In the genomic region with DNA sequence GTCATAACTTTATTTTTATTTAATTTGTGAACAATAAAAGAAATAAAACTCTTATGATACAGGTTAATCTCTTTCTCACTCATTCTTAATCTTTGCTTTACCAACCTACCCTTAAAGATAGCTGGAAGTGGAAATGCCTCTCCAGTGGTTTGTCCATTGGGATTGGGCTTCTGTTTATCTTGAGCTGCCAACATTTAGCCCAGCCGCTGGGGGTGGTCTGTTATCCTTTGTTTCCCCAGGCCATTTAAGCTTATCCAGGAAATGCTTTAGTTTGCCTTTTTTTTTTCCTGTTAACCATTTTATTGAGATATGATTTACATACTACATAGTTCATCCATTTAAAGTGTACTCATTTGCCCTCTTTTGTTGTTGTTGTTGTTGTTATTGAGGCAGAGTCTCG, we compare ENCODE assay signal across 23 cellular contexts. TPM values are rescaled to one million over a fixed set of nuclear protein-coding genes. Genes with fewer than 3 reads are reported as not detected.
DNase-seq lines count a peak whose midpoint lies in the region; ATAC-seq and TF ChIP-seq lines count a peak whose summit lies in the region.
"Had no signal": no experiment of that assay in that cellular context is flagged by ENCODE, and none has a peak within 500 bp of the region (broad histone marks: within the 10 kb centered on the region; RNA-seq: fewer than 3 reads in every experiment).

No MANE protein-coding gene starts in this region.

- peaks cover 68% of the 10 kb centered on the region for H3K36me3 Mint-ChIP-seq in dendritic cell treated with granulocyte-macrophage colony-stimulating factor and Interleukin-4, amounts not matched to agents 40 ng/mL and 50 ng/mL, for 4 days (ENCODE audit: low read depth)
- peaks cover 10% of the 10 kb centered on the region for H3K36me3 Mint-ChIP-seq in neural crest cell (ENCODE audit: low read depth)

- H3K4me3 ChIP-seq in HEK293 (ENCODE audit: low read depth, low read length) = no peak overlapping the region

- peaks cover 7 to 58% of the 10 kb centered on the region in 2 experiments; a peak in 2 of 3 replicates for H3K36me3 ChIP-seq in HEK293 (ENCODE audit: control insufficient read depth in 2 of 2, insufficient read depth in 1 of 2, low read length in 2 of 2)

- H3K4me1 ChIP-seq in HEK293 (ENCODE audit: control insufficient read depth, insufficient read depth, low read length) = no peaks in the 10 kb centered on the region

- TF ChIP-seq CTCF in HEK293 (tag by site-specific recombination; IDR thresholded peaks at IDR 0.05) (no peak), neural crest cell (conservative IDR thresholded peaks at IDR 0.05) (no peak)

- CTCF ChIA-PET in HEK293 (lab: Yijun Ruan, JAX) = interaction anchor here (0.6 to 0.9 kb wide), 2 partner anchors 14 to 122 kb away, joined by 3 read pairs; no protein-coding TSS in a partner anchor

- no peaks in the 10 kb centered on the region for H3K9me3 ChIP-seq in HEK293 (ENCODE audit: control insufficient read depth, insufficient read depth, low read depth, low read length)

- no peak overlapping the region for H3K27ac ChIP-seq in HEK293 (ENCODE audit: extremely low read depth, low read depth, low read length)
- H3K27ac ChIP-seq: 22Rv1, RWPE1 had no signal

- peak; percentile 15 for DNase-seq in NCI-H82 (lab: John Stamatoyannopoulos, UW)
- no peak for DNase-seq in NCI-H82 treated with DMSO at 0.1 percent for 48 hours (lab: John Stamatoyannopoulos, UW; ENCODE audit: unreplicated experiment)
- DNase-seq in neural crest cell (ENCODE audit: low read depth, low spot score) = no peak
- no peak for DNase-seq in posterior vena cava (ENCODE audit: low spot score)
- DNase-seq: ACHN, DMS153, GOT3, NCI-H1105, NCI-H1436 treated with DMSO at 0.1 percent for 48 hours, NCI-H187 treated with DMSO at 0.1 percent for 48 hours, NCI-H2171 treated with DMSO at 0.1 percent for 48 hours, NCI-H345, NCI-H524, SHP77, SW 1271 had no signal

- intact Hi-C loops in dendritic cell treated with granulocyte-macrophage colony-stimulating factor and Interleukin-4, amounts not matched to agents 40 ng/mL and 50 ng/mL, for 4 days (cut with micrococcal nuclease) = no loop called here
- intact Hi-C loops in posterior vena cava (cut with DNase I) = no loop called here

- ATAC-seq in HG03457 (IDR thresholded peaks at IDR 0.05; ENCODE audit: unreplicated experiment) (no peak), HG03095 (IDR thresholded peaks at IDR 0.05; ENCODE audit: unreplicated experiment) (no peak)
- ATAC-seq: HCT116, HepG2 had no signal

- H3K27me3 Mint-ChIP-seq in dendritic cell treated with granulocyte-macrophage colony-stimulating factor and Interleukin-4, amounts not matched to agents 40 ng/mL and 50 ng/mL, for 4 days = no peaks in the 10 kb centered on the region
- no peaks in the 10 kb centered on the region for H3K27me3 Mint-ChIP-seq in neural crest cell (ENCODE audit: low read depth)

- H3K4me1 Mint-ChIP-seq in dendritic cell treated with granulocyte-macrophage colony-stimulating factor and Interleukin-4, amounts not matched to agents 40 ng/mL and 50 ng/mL, for 4 days (ENCODE audit: low read depth) = peaks cover 32% of the 10 kb centered on the region
- H3K4me1 Mint-ChIP-seq in neural crest cell = peaks cover 9% of the 10 kb centered on the region

- H3K9me3 Mint-ChIP-seq in dendritic cell treated with granulocyte-macrophage colony-stimulating factor and Interleukin-4, amounts not matched to agents 40 ng/mL and 50 ng/mL, for 4 days = no peaks in the 10 kb centered on the region
- H3K9me3 Mint-ChIP-seq in neural crest cell = no peaks in the 10 kb centered on the region

- H3K27ac Mint-ChIP-seq in dendritic cell treated with granulocyte-macrophage colony-stimulating factor and Interleukin-4, amounts not matched to agents 40 ng/mL and 50 ng/mL, for 4 days = peak overlapping the region; percentile 65
- H3K27ac Mint-ChIP-seq in neural crest cell (ENCODE audit: unreplicated experiment) = peak overlapping the region; percentile 43

- no peak overlapping the region for H3K4me3 Mint-ChIP-seq in dendritic cell treated with granulocyte-macrophage colony-stimulating factor and Interleukin-4, amounts not matched to agents 40 ng/mL and 50 ng/mL, for 4 days
- no peak overlapping the region for H3K4me3 Mint-ChIP-seq in neural crest cell

- POLR2A ChIA-PET in HEK293 (lab: Yijun Ruan, JAX) = interaction anchor here (1.0 kb wide), 1 partner anchor 8 kb away, joined by 3 read pairs; a partner anchor contains a TSS

TF ChIP-seq in HEK293, 187 proteins besides CTCF, POLR2A, EP300 and RAD21:
- TF ChIP-seq, protein P1, sequence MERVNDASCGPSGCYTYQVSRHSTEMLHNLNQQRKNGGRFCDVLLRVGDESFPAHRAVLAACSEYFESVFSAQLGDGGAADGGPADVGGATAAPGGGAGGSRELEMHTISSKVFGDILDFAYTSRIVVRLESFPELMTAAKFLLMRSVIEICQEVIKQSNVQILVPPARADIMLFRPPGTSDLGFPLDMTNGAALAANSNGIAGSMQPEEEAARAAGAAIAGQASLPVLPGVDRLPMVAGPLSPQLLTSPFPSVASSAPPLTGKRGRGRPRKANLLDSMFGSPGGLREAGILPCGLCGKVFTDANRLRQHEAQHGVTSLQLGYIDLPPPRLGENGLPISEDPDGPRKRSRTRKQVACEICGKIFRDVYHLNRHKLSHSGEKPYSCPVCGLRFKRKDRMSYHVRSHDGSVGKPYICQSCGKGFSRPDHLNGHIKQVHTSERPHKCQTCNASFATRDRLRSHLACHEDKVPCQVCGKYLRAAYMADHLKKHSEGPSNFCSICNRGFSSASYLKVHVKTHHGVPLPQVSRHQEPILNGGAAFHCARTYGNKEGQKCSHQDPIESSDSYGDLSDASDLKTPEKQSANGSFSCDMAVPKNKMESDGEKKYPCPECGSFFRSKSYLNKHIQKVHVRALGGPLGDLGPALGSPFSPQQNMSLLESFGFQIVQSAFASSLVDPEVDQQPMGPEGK (tag by site-specific recombination; IDR thresholded peaks at IDR 0.05) = no peak
- TF ChIP-seq ZNF292 (tag by site-specific recombination; IDR thresholded peaks at IDR 0.05; ENCODE audit: borderline replicate concordance, low read depth) (no peak), ZNF664 (tag by site-specific recombination; IDR thresholded peaks at IDR 0.05) (peak; percentile 70), ZNF623 (tag by site-specific recombination; IDR thresholded peaks at IDR 0.05) (no peak), ZNF274 (IDR thresholded peaks at IDR 0.05; ENCODE audit: low read length) (no peak), ZNF274 (tag by site-specific recombination; IDR thresholded peaks at IDR 0.05; ENCODE audit: borderline replicate concordance) (no peak), FEZF1 (tag by site-specific recombination; IDR thresholded peaks at IDR 0.05) (peak; percentile 34; the same call in 1 of the 2 replicates), ZFP37 (tag by site-specific recombination; IDR thresholded peaks at IDR 0.05) (no peak)

RNA-seq across cellular contexts. Expression of a gene that starts 8.2 kb away (rescaled TPM):
- 53.0 and 57.1 TPM in 2 replicates for total RNA-seq in neural crest cell
- 10 to 100 TPM; 17.4 to 17.6 TPM for total RNA-seq in posterior vena cava

RNA-seq across cellular contexts. Expression of a gene that starts 43.7 kb away (rescaled TPM):
- total RNA-seq in neural crest cell = 566 and 570 TPM in 2 replicates
- total RNA-seq in posterior vena cava = 100 to 1,000 TPM; 673 to 848 TPM
